In genomic region chr5:2014058-2014610, GRCh38 we compare ENCODE assay signal across 25 cellular contexts.
DNase-seq lines count a peak whose midpoint lies in the region; ATAC-seq and TF ChIP-seq lines count a peak whose summit lies in the region.
"Had no signal": no experiment of that assay in that cellular context is flagged by ENCODE, and none has a peak within 500 bp of the region (broad histone marks: within the 10 kb centered on the region; RNA-seq: fewer than 3 reads in every experiment).

No MANE protein-coding gene starts in this region.

- H3K27ac ChIP-seq in right cardiac atrium (ENCODE audit: low read length): no peak overlapping the region
- H3K27ac ChIP-seq in RWPE2 (ENCODE audit: poor library complexity, severe bottlenecking): no peak overlapping the region
- no peak overlapping the region for H3K27ac ChIP-seq in vagina
- H3K27ac ChIP-seq: A549; BLaER1 treated with 17β-estradiol and CSF1 and Interleukin-3, amounts not matched to agents 10 nM and 100 nM; KMS-11; Peyer's patch; SJCRH30 had no signal

- DNase-seq in Right ventricle myocardium superior: no peak
- no peak for DNase-seq in right cardiac atrium
- no peak for DNase-seq in RWPE2 (ENCODE audit: low spot score)
- DNase-seq in left ventricle myocardium superior: peak; percentile 50
- peak; percentile 34 to 65 for DNase-seq in vagina (ENCODE audit: extremely low spot score in 2 of 2)
- DNase-seq: AML-193; CD4-positive, alpha-beta T cell; COR-L47; DMS53; HCEC 1CT; NCI-H1092; NCI-H1417 treated with DMSO at 0.1 percent for 48 hours; NCI-H1694 treated with DMSO at 0.1 percent for 48 hours; NCI-H2081; NCI-H2227 treated with DMSO at 0.1 percent for 48 hours; NCI-H526 treated with DMSO at 0.1 percent for 48 hours; Peyer's patch; SJCRH30 had no signal

- TF ChIP-seq POLR2A in vagina (IDR thresholded peaks at IDR 0.05): no peak

- H3K36me3 ChIP-seq in RWPE2 (ENCODE audit: low read depth) (no peaks in the 10 kb centered on the region), vagina (no peaks in the 10 kb centered on the region)
- H3K36me3 ChIP-seq: BLaER1 treated with 17β-estradiol and CSF1 and Interleukin-3, amounts not matched to agents 10 nM and 100 nM; Peyer's patch; SJCRH30 had no signal

- WGBS in right cardiac atrium: 85% methylated on average over 12 of the region's 12 CpGs

- no peaks in the 10 kb centered on the region for H3K9me3 ChIP-seq in right cardiac atrium (ENCODE audit: control insufficient read depth, low read length)
- H3K9me3 ChIP-seq in RWPE2 (ENCODE audit: severe bottlenecking): no peaks in the 10 kb centered on the region
- H3K9me3 ChIP-seq in vagina: no peaks in the 10 kb centered on the region
- H3K9me3 ChIP-seq: A549; BLaER1 treated with 17β-estradiol and CSF1 and Interleukin-3, amounts not matched to agents 10 nM and 100 nM; Peyer's patch; SJCRH30 had no signal

- H3K4me3 ChIP-seq in right cardiac atrium (ENCODE audit: low read length) (no peak overlapping the region), RWPE2 (ENCODE audit: severe bottlenecking) (no peak overlapping the region), vagina (no peak overlapping the region)
- H3K4me3 ChIP-seq: A549; BLaER1 treated with 17β-estradiol and CSF1 and Interleukin-3, amounts not matched to agents 10 nM and 100 nM; GM23338; Peyer's patch; SJCRH30 had no signal

- intact Hi-C loops in Right ventricle myocardium superior (cut with DNase I): no loop called here
- intact Hi-C loops in right cardiac atrium (cut with DNase I): no loop called here
- intact Hi-C loops in left ventricle myocardium superior (cut with micrococcal nuclease): no loop called here
- intact Hi-C loops in vagina (cut with DNase I): no loop called here

- ATAC-seq in Right ventricle myocardium superior (ENCODE audit: poor library complexity): peak; percentile 62
- ATAC-seq in right cardiac atrium: no peak
- ATAC-seq in RWPE2 (ENCODE audit: low read depth): no peak; the same call in 2 of the 3 replicates
- peak; percentile 60 for ATAC-seq in left ventricle myocardium superior
- no peak for ATAC-seq in GM19463 (IDR thresholded peaks at IDR 0.05; ENCODE audit: unreplicated experiment)
- ATAC-seq in GM18502 (IDR thresholded peaks at IDR 0.05; ENCODE audit: poor library complexity, unreplicated experiment): no peak
- ATAC-seq: A549, GM23338, SK-N-SH treated with all-trans-retinoic acid at 6 μM for 48 hours had no signal

- no peaks in the 10 kb centered on the region for H3K27me3 ChIP-seq in right cardiac atrium (ENCODE audit: control insufficient read depth, insufficient read depth)
- H3K27me3 ChIP-seq in RWPE2 (ENCODE audit: insufficient read depth, poor library complexity, severe bottlenecking): no peaks in the 10 kb centered on the region
- H3K27me3 ChIP-seq in vagina: no peaks in the 10 kb centered on the region
- H3K27me3 ChIP-seq: Peyer's patch, SJCRH30 had no signal

- TF ChIP-seq CTCF in RWPE2 (IDR thresholded peaks at IDR 0.05; ENCODE audit: poor library complexity, severe bottlenecking): peak; percentile 9
- no peak for TF ChIP-seq CTCF in vagina (IDR thresholded peaks at IDR 0.05)

- H3K4me1 ChIP-seq in right cardiac atrium (ENCODE audit: control insufficient read depth, insufficient read depth, low read length) (no peaks in the 10 kb centered on the region), RWPE2 (ENCODE audit: insufficient read depth, poor library complexity, severe bottlenecking) (no peaks in the 10 kb centered on the region), vagina (peaks cover 5% of the 10 kb centered on the region)
- H3K4me1 ChIP-seq: A549, Peyer's patch, SJCRH30 had no signal

Comparison
In these comparisons a context has a peak if more than half of its experiments do, and no peak if none do; other contexts are left out.
1. ATAC-seq: peak in Right ventricle myocardium superior (single experiment) and left ventricle myocardium superior (single experiment); none in right cardiac atrium (0 of 2), RWPE2 (single experiment), GM19463 (single experiment) and GM18502 (single experiment).
2. DNase-seq: peak in left ventricle myocardium superior (single experiment) and vagina (2 of 2); none in Right ventricle myocardium superior (single experiment), right cardiac atrium (0 of 3) and RWPE2 (single experiment).